Comparison of ENCODE assay signal across 8 cellular contexts in genomic region chr14:95526483-95527391, GRCh38. TPM values are rescaled to one million over a fixed set of nuclear protein-coding genes. Genes with fewer than 3 reads are reported as not detected.
DNase-seq lines count a peak whose midpoint lies in the region; ATAC-seq and TF ChIP-seq lines count a peak whose summit lies in the region.

No MANE protein-coding gene starts in this region.

- peak overlapping the region; percentile 34 for H3K27ac ChIP-seq in CD4-positive, CD25-positive, alpha-beta regulatory T cell (ENCODE audit: insufficient read depth, low read length, poor library complexity, severe bottlenecking)
- H3K27ac ChIP-seq in coronary artery = peak overlapping the region; percentile 59 to 91

- H3K27me3 Mint-ChIP-seq in CD4-positive, CD25-positive, alpha-beta regulatory T cell = no peaks in the 10 kb centered on the region
- no peaks in the 10 kb centered on the region for H3K27me3 Mint-ChIP-seq in natural killer cell treated with Interleukin-12 subunit alpha and Interleukin-12 subunit beta and Interleukin-15 and Interleukin-18, amount 100 ng/mL, for 72 hours

- H3K4me3 Mint-ChIP-seq in CD4-positive, CD25-positive, alpha-beta regulatory T cell = peak overlapping the region in 3 of 4 donors; percentile 44 to 86 (median 55)
- H3K4me3 Mint-ChIP-seq in natural killer cell treated with Interleukin-12 subunit alpha and Interleukin-12 subunit beta and Interleukin-15 and Interleukin-18, amount 100 ng/mL, for 72 hours = peak overlapping the region; percentile 62

- no peak overlapping the region for H3K4me3 ChIP-seq in CD4-positive, CD25-positive, alpha-beta regulatory T cell (ENCODE audit: low read depth, low read length)
- peak overlapping the region; percentile 46 for H3K4me3 ChIP-seq in coronary artery

- H3K9me3 ChIP-seq in CD4-positive, CD25-positive, alpha-beta regulatory T cell (ENCODE audit: control insufficient read depth in 2 of 2, low read length in 2 of 2) = no peaks in the 10 kb centered on the region

- no peaks in the 10 kb centered on the region for H3K36me3 Mint-ChIP-seq in CD4-positive, CD25-positive, alpha-beta regulatory T cell
- peaks cover 2% of the 10 kb centered on the region for H3K36me3 Mint-ChIP-seq in natural killer cell treated with Interleukin-12 subunit alpha and Interleukin-12 subunit beta and Interleukin-15 and Interleukin-18, amount 100 ng/mL, for 72 hours

- H3K36me3 ChIP-seq in CD4-positive, CD25-positive, alpha-beta regulatory T cell (ENCODE audit: control insufficient read depth, insufficient read depth, low read length) = peaks cover 2% of the 10 kb centered on the region

- ATAC-seq in CD4-positive, CD25-positive, alpha-beta regulatory T cell (ENCODE audit: low read depth in 2 of 2) = no peak
- no peak for ATAC-seq in natural killer cell treated with Interleukin-12 subunit alpha and Interleukin-12 subunit beta and Interleukin-15 and Interleukin-18, amount 100 ng/mL, for 72 hours

- H3K27me3 ChIP-seq in CD4-positive, CD25-positive, alpha-beta regulatory T cell (ENCODE audit: control insufficient read depth, insufficient read depth, low read length) = no peaks in the 10 kb centered on the region

- H3K4me1 ChIP-seq in CD4-positive, CD25-positive, alpha-beta regulatory T cell (ENCODE audit: control insufficient read depth, insufficient read depth, low read length, poor library complexity, severe bottlenecking) = peaks cover 57% of the 10 kb centered on the region

- no peak for DNase-seq in CD4-positive, CD25-positive, alpha-beta regulatory T cell
- DNase-seq in NOMO-1 (lab: John Stamatoyannopoulos, UW; ENCODE audit: unreplicated experiment in 2 of 2) (peak; percentile 15 to 46), coronary artery (ENCODE audit: low spot score) (no peak), NCI-H2196 (lab: John Stamatoyannopoulos, UW; ENCODE audit: unreplicated experiment) (no peak), SKM-1 (lab: John Stamatoyannopoulos, UW; ENCODE audit: unreplicated experiment) (no peak), SW480 (ENCODE audit: low spot score) (no peak), NCI-H446 treated with DMSO at 0.1 percent for 48 hours (lab: John Stamatoyannopoulos, UW) (no peak)
- no peak for DNase-seq in natural killer cell treated with Interleukin-12 subunit alpha and Interleukin-12 subunit beta and Interleukin-15 and Interleukin-18, amount 100 ng/mL, for 72 hours (ENCODE audit: low spot score)

- H3K9me3 Mint-ChIP-seq in CD4-positive, CD25-positive, alpha-beta regulatory T cell = no peaks in the 10 kb centered on the region
- H3K9me3 Mint-ChIP-seq in natural killer cell treated with Interleukin-12 subunit alpha and Interleukin-12 subunit beta and Interleukin-15 and Interleukin-18, amount 100 ng/mL, for 72 hours = no peaks in the 10 kb centered on the region

- H3K27ac Mint-ChIP-seq in CD4-positive, CD25-positive, alpha-beta regulatory T cell = peak overlapping the region; percentile 82 to 99 (median 96)
- peak overlapping the region; percentile 94 to 95 for H3K27ac Mint-ChIP-seq in natural killer cell treated with Interleukin-12 subunit alpha and Interleukin-12 subunit beta and Interleukin-15 and Interleukin-18, amount 100 ng/mL, for 72 hours

- no peak for TF ChIP-seq CTCF in coronary artery (IDR thresholded peaks at IDR 0.05)

- peaks cover 30 to 80% (median 67%) of the 10 kb centered on the region in 4 donors for H3K4me1 Mint-ChIP-seq in CD4-positive, CD25-positive, alpha-beta regulatory T cell
- peaks cover 57 to 74% of the 10 kb centered on the region in 2 donors for H3K4me1 Mint-ChIP-seq in natural killer cell treated with Interleukin-12 subunit alpha and Interleukin-12 subunit beta and Interleukin-15 and Interleukin-18, amount 100 ng/mL, for 72 hours (ENCODE audit: low read depth in 2 of 2)

RNA-seq across cellular contexts. Expression of gene GLRX5, which starts 8.1 kb away (rescaled TPM):
- total RNA-seq in CD4-positive, CD25-positive, alpha-beta regulatory T cell = 18.1 TPM
- 10 to 100 TPM; 54.2 to 71.9 (median 56.6) TPM for polyA plus RNA-seq in CD4-positive, CD25-positive, alpha-beta regulatory T cell
- total RNA-seq in natural killer cell treated with Interleukin-12 subunit alpha and Interleukin-12 subunit beta and Interleukin-15 and Interleukin-18, amount 100 ng/mL, for 72 hours = 10 to 100 TPM; 35.5 to 36.1 TPM

RNA-seq across cellular contexts. Expression of gene SYNE3, which starts 10.3 kb away (rescaled TPM):
- total RNA-seq in CD4-positive, CD25-positive, alpha-beta regulatory T cell = 71.7 TPM
- polyA plus RNA-seq in CD4-positive, CD25-positive, alpha-beta regulatory T cell = 1 to 10 TPM; 2.7 to 6.5 (median 4.1) TPM
- total RNA-seq in natural killer cell treated with Interleukin-12 subunit alpha and Interleukin-12 subunit beta and Interleukin-15 and Interleukin-18, amount 100 ng/mL, for 72 hours = 10 to 100 TPM; 46.9 to 62.4 TPM

Comparison
In these comparisons a context has a peak if more than half of its experiments do, and no peak if none do; other contexts are left out.
1. DNase-seq: peak in NOMO-1 (2 of 2); none in CD4-positive, CD25-positive, alpha-beta regulatory T cell (0 of 3), coronary artery (single experiment), natural killer cell treated with Interleukin-12 subunit alpha and Interleukin-12 subunit beta and Interleukin-15 and Interleukin-18, amount 100 ng/mL, for 72 hours (single experiment), NCI-H2196 (single experiment), SKM-1 (single experiment), SW480 (single experiment) and NCI-H446 treated with DMSO at 0.1 percent for 48 hours (single experiment).